Comparison of ENCODE assay signal across 14 cellular contexts in the genomic region with DNA sequence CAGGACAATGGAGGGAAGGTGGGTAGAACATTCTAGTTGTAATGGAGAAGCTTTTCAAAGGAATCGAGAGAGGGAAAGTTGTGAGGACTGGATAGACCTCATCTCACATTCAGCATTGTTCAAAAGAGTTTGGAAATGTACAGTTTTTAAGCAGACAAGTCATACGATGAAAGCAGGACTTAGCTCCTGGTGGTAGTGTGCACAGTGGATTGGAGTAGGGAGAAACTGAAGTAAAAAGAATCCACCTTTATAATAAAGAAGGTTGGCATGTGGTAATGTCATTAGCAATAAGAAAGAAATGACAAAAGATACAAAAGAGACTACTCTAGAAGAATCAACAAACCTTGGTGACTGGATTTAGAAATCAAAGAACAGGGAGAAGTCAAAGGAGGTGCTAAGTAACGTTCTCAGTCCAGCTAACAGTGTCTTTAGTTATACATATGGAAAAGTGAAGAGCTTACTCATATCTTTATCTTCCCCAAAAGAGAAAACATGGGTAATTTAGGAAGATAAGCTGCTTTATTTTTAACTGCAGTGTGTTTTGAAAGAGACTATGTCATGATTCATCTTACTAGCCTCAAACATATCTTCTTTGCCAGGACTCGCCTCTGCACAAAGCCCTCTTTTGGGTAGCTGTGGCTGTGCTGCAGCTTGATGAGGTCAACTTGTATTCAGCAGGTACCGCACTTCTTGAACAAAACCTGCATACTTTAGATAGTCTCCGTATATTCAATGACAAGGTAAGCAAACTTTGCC. TPM values are rescaled to one million over a fixed set of nuclear protein-coding genes. Genes with fewer than 3 reads are reported as not detected.
DNase-seq lines count a peak whose midpoint lies in the region; ATAC-seq, FAIRE-seq and TF ChIP-seq lines count a peak whose summit lies in the region.
"Had no signal": no experiment of that assay in that cellular context is flagged by ENCODE, and none has a peak within 500 bp of the region (broad histone marks: within the 10 kb centered on the region; RNA-seq: fewer than 3 reads in every experiment).

No MANE protein-coding gene starts in this region.

- no peak for FAIRE-seq in bronchial epithelial cell (lab: Jason Lieb, UNC)

- ATAC-seq in HG03460 (IDR thresholded peaks at IDR 0.05; ENCODE audit: unreplicated experiment) (no peak), HG02870 (IDR thresholded peaks at IDR 0.05; ENCODE audit: unreplicated experiment) (no peak)
- ATAC-seq: left colon had no signal

- DNase-seq in ELR (ENCODE audit: low read depth) (peak; percentile 50), NOMO-1 (lab: John Stamatoyannopoulos, UW; ENCODE audit: unreplicated experiment in 2 of 2) (peak; percentile 10 to 77), bronchial epithelial cell (ENCODE audit: low read depth) (peak; percentile 82), non-pigmented ciliary epithelial cell (ENCODE audit: low read depth) (peak; percentile 60), DMS53 treated with DMSO at 0.1 percent for 48 hours (lab: John Stamatoyannopoulos, UW; ENCODE audit: unreplicated experiment) (no peak), cerebellar cortex (ENCODE audit: low spot score) (no peak)
- DNase-seq: activated CD4-positive, alpha-beta memory T cell treated with anti-CD3 and anti-CD28 coated beads for 36 hours; activated naive CD4-positive, alpha-beta T cell treated with Interleukin-2 at 50 U/mL for 16 hours; left colon; NCI-H146; SHP77 had no signal

- no peaks in the 10 kb centered on the region for H3K27me3 ChIP-seq in bronchial epithelial cell (ENCODE audit: control insufficient read depth, insufficient read depth, low read length)

- H3K4me3 ChIP-seq in bronchial epithelial cell (ENCODE audit: low read depth, low read length): no peak overlapping the region

- H3K36me3 ChIP-seq in bronchial epithelial cell (ENCODE audit: control insufficient read depth, insufficient read depth, low read length): peaks cover 4% of the 10 kb centered on the region

- no peak for TF ChIP-seq CTCF in bronchial epithelial cell (IDR thresholded peaks at IDR 0.05; ENCODE audit: insufficient read depth, low read length, severe bottlenecking)

RNA-seq across cellular contexts. Expression of a gene that starts 18.7 kb away (rescaled TPM):
- total RNA-seq in bronchial epithelial cell: not detected in 2 replicates
- total RNA-seq: epithelial cell of proximal tubule had no signal

RNA-seq across cellular contexts. Expression of a gene that starts 26.2 kb away (rescaled TPM):
- total RNA-seq in bronchial epithelial cell: not detected in 2 replicates
- total RNA-seq: epithelial cell of proximal tubule had no signal

RNA-seq across cellular contexts. Expression of a gene that starts 43.0 kb away (rescaled TPM):
- not detected in 2 replicates for total RNA-seq in bronchial epithelial cell
- total RNA-seq: epithelial cell of proximal tubule had no signal

RNA-seq across cellular contexts. Expression of a gene that starts 51.4 kb away (rescaled TPM):
- total RNA-seq in bronchial epithelial cell: 16.4 and 17.6 TPM in 2 replicates

Comparison
In these comparisons a context has a peak if more than half of its experiments do, and no peak if none do; other contexts are left out.
1. DNase-seq: peak in ELR (single experiment), NOMO-1 (2 of 2), bronchial epithelial cell (single experiment) and non-pigmented ciliary epithelial cell (single experiment); none in DMS53 treated with DMSO at 0.1 percent for 48 hours (single experiment) and cerebellar cortex (single experiment).